ENCODE assay signal across 1 cellular context in the genomic region with DNA sequence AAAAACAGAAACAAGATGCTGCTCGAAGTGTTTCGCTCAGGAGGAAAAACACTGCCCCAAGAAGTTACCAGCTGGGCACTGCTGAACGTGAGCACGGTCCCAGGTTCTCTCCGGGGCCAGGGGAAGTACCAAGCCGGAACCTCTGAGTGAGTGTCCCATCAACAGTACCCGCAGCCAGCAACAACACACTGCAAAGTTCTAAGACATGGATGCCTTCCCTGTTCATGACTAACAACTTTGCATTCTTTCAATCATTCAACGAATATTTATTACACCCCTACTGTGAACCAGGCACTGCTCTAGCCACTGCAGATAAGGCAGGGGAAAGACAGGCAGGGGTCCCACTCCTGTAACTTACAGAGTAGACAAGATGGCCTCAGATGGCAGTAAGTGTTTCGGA.
TF ChIP-seq lines count a peak whose summit lies in the region.

No MANE protein-coding gene starts in this region.

TF ChIP-seq in SK-N-SH treated with all-trans-retinoic acid at 6 μM for 48 hours, 23 proteins besides CTCF, POLR2A, EP300 and RAD21 (continued from another document):
- TF ChIP-seq TSHZ2 (CRISPR knock-in tag; IDR thresholded peaks at IDR 0.05) (no peak), ZC3H10 (CRISPR knock-in tag; IDR thresholded peaks at IDR 0.05) (no peak), ZNF70 (CRISPR knock-in tag; IDR thresholded peaks at IDR 0.05) (no peak)
